In the genomic region with DNA sequence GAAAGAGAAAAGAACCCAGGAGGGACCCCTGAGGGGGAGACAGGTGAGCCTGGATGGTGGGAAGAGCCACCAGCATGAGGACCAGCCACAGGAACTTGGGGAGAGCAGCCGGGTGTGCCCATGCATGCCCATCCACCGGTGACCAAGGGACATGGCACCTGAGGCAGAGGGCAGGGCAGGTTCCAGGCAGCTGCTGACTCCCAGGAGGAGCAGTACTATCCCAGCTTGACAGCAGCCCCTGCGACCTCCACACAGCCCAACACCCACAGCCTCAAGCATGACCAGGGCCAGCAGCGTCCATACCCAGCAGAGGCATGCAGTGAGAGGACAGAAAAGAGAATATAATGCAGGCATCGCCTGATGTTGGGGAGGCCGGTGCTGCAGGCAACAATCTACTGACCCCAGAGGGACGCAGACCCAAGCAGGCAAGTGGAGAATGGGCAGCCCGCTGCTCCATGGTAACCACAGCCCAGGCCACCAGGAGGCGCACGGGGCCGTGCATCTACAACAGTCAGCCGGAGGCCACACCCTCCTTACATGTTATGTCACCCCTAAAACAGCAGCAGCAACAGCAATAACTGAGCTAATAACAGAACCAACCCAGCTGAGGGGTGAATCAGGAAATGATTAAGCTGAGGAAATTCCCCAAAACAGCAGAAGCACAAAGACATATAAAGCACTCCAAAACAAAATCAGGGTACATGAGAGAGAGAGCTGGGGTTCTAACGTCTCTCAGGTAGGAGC, we compare ENCODE assay signal across 1 cellular context.
TF ChIP-seq lines count a peak whose summit lies in the region.

No MANE protein-coding gene starts in this region.

TF ChIP-seq in HepG2, 621 proteins besides CTCF, POLR2A, EP300 and RAD21 (continued from another document and continues in another):
- TF ChIP-seq, protein P1, sequence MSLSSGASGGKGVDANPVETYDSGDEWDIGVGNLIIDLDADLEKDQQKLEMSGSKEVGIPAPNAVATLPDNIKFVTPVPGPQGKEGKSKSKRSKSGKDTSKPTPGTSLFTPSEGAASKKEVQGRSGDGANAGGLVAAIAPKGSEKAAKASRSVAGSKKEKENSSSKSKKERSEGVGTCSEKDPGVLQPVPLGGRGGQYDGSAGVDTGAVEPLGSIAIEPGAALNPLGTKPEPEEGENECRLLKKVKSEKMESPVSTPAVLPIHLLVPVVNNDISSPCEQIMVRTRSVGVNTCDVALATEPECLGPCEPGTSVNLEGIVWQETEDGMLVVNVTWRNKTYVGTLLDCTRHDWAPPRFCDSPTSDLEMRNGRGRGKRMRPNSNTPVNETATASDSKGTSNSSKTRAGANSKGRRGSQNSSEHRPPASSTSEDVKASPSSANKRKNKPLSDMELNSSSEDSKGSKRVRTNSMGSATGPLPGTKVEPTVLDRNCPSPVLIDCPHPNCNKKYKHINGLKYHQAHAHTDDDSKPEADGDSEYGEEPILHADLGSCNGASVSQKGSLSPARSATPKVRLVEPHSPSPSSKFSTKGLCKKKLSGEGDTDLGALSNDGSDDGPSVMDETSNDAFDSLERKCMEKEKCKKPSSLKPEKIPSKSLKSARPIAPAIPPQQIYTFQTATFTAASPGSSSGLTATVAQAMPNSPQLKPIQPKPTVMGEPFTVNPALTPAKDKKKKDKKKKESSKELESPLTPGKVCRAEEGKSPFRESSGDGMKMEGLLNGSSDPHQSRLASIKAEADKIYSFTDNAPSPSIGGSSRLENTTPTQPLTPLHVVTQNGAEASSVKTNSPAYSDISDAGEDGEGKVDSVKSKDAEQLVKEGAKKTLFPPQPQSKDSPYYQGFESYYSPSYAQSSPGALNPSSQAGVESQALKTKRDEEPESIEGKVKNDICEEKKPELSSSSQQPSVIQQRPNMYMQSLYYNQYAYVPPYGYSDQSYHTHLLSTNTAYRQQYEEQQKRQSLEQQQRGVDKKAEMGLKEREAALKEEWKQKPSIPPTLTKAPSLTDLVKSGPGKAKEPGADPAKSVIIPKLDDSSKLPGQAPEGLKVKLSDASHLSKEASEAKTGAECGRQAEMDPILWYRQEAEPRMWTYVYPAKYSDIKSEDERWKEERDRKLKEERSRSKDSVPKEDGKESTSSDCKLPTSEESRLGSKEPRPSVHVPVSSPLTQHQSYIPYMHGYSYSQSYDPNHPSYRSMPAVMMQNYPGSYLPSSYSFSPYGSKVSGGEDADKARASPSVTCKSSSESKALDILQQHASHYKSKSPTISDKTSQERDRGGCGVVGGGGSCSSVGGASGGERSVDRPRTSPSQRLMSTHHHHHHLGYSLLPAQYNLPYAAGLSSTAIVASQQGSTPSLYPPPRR (CRISPR knock-in tag; IDR thresholded peaks at IDR 0.05; ENCODE audit: borderline replicate concordance) = no peak
- no peak for TF ChIP-seq MEIS2 (CRISPR knock-in tag; IDR thresholded peaks at IDR 0.05)
- TF ChIP-seq, protein P2, sequence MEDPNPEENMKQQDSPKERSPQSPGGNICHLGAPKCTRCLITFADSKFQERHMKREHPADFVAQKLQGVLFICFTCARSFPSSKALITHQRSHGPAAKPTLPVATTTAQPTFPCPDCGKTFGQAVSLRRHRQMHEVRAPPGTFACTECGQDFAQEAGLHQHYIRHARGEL (CRISPR knock-in tag; IDR thresholded peaks at IDR 0.05) = no peak
- peak; percentile 64; the same call in 1 of the 2 replicates for TF ChIP-seq ZNF891 (CRISPR knock-in tag; IDR thresholded peaks at IDR 0.05)
- TF ChIP-seq, protein P3, sequence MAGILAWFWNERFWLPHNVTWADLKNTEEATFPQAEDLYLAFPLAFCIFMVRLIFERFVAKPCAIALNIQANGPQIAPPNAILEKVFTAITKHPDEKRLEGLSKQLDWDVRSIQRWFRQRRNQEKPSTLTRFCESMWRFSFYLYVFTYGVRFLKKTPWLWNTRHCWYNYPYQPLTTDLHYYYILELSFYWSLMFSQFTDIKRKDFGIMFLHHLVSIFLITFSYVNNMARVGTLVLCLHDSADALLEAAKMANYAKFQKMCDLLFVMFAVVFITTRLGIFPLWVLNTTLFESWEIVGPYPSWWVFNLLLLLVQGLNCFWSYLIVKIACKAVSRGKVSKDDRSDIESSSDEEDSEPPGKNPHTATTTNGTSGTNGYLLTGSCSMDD (CRISPR knock-in tag; IDR thresholded peaks at IDR 0.05) = no peak
- TF ChIP-seq FOSL2 (CRISPR knock-in tag; IDR thresholded peaks at IDR 0.05) = peak; percentile 68
- peak; percentile 64 for TF ChIP-seq TEAD3 (CRISPR knock-in tag; optimal IDR thresholded peaks at IDR 0.05; ENCODE audit: borderline replicate concordance)
- TF ChIP-seq ZKSCAN1 (IDR thresholded peaks at IDR 0.05; ENCODE audit: low read length) = no peak
- TF ChIP-seq, protein P4, sequence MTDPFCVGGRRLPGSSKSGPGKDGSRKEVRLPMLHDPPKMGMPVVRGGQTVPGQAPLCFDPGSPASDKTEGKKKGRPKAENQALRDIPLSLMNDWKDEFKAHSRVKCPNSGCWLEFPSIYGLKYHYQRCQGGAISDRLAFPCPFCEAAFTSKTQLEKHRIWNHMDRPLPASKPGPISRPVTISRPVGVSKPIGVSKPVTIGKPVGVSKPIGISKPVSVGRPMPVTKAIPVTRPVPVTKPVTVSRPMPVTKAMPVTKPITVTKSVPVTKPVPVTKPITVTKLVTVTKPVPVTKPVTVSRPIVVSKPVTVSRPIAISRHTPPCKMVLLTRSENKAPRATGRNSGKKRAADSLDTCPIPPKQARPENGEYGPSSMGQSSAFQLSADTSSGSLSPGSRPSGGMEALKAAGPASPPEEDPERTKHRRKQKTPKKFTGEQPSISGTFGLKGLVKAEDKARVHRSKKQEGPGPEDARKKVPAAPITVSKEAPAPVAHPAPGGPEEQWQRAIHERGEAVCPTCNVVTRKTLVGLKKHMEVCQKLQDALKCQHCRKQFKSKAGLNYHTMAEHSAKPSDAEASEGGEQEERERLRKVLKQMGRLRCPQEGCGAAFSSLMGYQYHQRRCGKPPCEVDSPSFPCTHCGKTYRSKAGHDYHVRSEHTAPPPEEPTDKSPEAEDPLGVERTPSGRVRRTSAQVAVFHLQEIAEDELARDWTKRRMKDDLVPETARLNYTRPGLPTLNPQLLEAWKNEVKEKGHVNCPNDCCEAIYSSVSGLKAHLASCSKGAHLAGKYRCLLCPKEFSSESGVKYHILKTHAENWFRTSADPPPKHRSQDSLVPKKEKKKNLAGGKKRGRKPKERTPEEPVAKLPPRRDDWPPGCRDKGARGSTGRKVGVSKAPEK (CRISPR knock-in tag; IDR thresholded peaks at IDR 0.05; ENCODE audit: borderline replicate concordance) = no peak
- TF ChIP-seq MEIS1 (CRISPR knock-in tag; IDR thresholded peaks at IDR 0.05; ENCODE audit: borderline replicate concordance) = no peak
- TF ChIP-seq ZNF251 (CRISPR knock-in tag; IDR thresholded peaks at IDR 0.05) = no peak
- no peak for TF ChIP-seq HNRNPH1 (optimal IDR thresholded peaks at IDR 0.05; ENCODE audit: low read depth, low read length)
- TF ChIP-seq, protein P5, sequence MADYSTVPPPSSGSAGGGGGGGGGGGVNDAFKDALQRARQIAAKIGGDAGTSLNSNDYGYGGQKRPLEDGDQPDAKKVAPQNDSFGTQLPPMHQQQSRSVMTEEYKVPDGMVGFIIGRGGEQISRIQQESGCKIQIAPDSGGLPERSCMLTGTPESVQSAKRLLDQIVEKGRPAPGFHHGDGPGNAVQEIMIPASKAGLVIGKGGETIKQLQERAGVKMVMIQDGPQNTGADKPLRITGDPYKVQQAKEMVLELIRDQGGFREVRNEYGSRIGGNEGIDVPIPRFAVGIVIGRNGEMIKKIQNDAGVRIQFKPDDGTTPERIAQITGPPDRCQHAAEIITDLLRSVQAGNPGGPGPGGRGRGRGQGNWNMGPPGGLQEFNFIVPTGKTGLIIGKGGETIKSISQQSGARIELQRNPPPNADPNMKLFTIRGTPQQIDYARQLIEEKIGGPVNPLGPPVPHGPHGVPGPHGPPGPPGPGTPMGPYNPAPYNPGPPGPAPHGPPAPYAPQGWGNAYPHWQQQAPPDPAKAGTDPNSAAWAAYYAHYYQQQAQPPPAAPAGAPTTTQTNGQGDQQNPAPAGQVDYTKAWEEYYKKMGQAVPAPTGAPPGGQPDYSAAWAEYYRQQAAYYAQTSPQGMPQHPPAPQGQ (CRISPR knock-in tag; IDR thresholded peaks at IDR 0.05; ENCODE audit: borderline replicate concordance) = no peak
- no peak for TF ChIP-seq SALL2 (CRISPR knock-in tag; IDR thresholded peaks at IDR 0.05)
- TF ChIP-seq ZNF256 (CRISPR knock-in tag; conservative IDR thresholded peaks at IDR 0.05) = no peak
- peak; percentile 53; the same call in 1 of the 2 replicates for TF ChIP-seq TFAP4 (IDR thresholded peaks at IDR 0.05; ENCODE audit: borderline replicate concordance, low read depth)
- TF ChIP-seq ZMYM2 (CRISPR knock-in tag; IDR thresholded peaks at IDR 0.05) = no peak
- TF ChIP-seq, protein P6, sequence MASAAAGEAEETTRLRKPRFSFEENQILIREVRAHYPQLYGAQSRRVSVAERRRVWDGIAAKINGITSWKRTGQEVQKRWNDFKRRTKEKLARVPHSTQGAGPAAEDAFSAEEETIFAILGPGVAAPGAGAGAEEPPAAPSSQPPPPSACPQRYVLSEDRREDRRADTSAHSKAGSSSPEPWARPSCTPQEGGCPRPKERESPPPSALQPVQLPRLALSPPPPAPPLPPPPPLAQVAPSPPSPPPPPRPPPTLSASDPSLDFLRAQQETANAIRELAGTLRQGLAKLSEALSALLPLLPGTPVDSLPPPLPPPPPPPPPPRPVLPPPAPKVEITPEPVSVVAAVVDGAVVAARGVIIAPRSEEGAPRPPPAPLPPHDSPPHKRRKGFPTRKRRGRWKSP (CRISPR knock-in tag; IDR thresholded peaks at IDR 0.05) = no peak
- TF ChIP-seq ZNF878 (CRISPR knock-in tag; IDR thresholded peaks at IDR 0.05) = no peak
- peak; percentile 32; the same call in 1 of the 2 replicates for TF ChIP-seq ZBTB20 (CRISPR knock-in tag; IDR thresholded peaks at IDR 0.05; ENCODE audit: borderline replicate concordance, low read depth)
- peak; percentile 59 for TF ChIP-seq ZNF687 (CRISPR knock-in tag; IDR thresholded peaks at IDR 0.05)
- no peak for TF ChIP-seq DMAP1 (CRISPR knock-in tag; IDR thresholded peaks at IDR 0.05)
- TF ChIP-seq ZNF331 (CRISPR knock-in tag; IDR thresholded peaks at IDR 0.05) = 0 out of 2 replicates have a peak, but pooled peaks have one; percentile 10
- TF ChIP-seq HMG20A (CRISPR knock-in tag; IDR thresholded peaks at IDR 0.05; ENCODE audit: borderline replicate concordance) = no peak
- TF ChIP-seq WIZ (CRISPR knock-in tag; IDR thresholded peaks at IDR 0.05) = no peak
- TF ChIP-seq ZNF496 (CRISPR knock-in tag; IDR thresholded peaks at IDR 0.05; ENCODE audit: insufficient replicate concordance) = no peak
- peak; percentile 77; the same call in 1 of the 2 replicates for TF ChIP-seq KDM2A (CRISPR knock-in tag; IDR thresholded peaks at IDR 0.05; ENCODE audit: borderline replicate concordance, low read depth)
- no peak for TF ChIP-seq ZBTB3 (CRISPR knock-in tag; IDR thresholded peaks at IDR 0.05; ENCODE audit: borderline replicate concordance, low read depth)
- no peak for TF ChIP-seq HNF4G (IDR thresholded peaks at IDR 0.05; ENCODE audit: borderline replicate concordance, low read depth, low read length)
- TF ChIP-seq HNF4G (CRISPR knock-in tag; IDR thresholded peaks at IDR 0.05; ENCODE audit: borderline replicate concordance, low read depth) = peak; percentile 50; the same call in 1 of the 2 replicates
- TF ChIP-seq SMAD1 (CRISPR knock-in tag; IDR thresholded peaks at IDR 0.05; ENCODE audit: borderline replicate concordance, low read depth) = no peak
- TF ChIP-seq ZNF160 (CRISPR knock-in tag; IDR thresholded peaks at IDR 0.05) = no peak
- 0 out of 2 replicates have a peak, but pooled peaks have one; percentile 36 for TF ChIP-seq ZNF350 (CRISPR knock-in tag; IDR thresholded peaks at IDR 0.05; ENCODE audit: borderline replicate concordance, low read depth)
- peak; percentile 93 for TF ChIP-seq STAG1 (CRISPR knock-in tag; IDR thresholded peaks at IDR 0.05)
- peak; percentile 67 for TF ChIP-seq JARID2 (CRISPR knock-in tag; IDR thresholded peaks at IDR 0.05; ENCODE audit: insufficient replicate concordance)
- TF ChIP-seq XRCC5 (optimal IDR thresholded peaks at IDR 0.05; ENCODE audit: low read length) = peak; percentile 75
- TF ChIP-seq RXRB (CRISPR knock-in tag; IDR thresholded peaks at IDR 0.05; ENCODE audit: borderline replicate concordance) = peak; percentile 44; the same call in 1 of the 2 replicates
- TF ChIP-seq ZNF292 (CRISPR knock-in tag; IDR thresholded peaks at IDR 0.05; ENCODE audit: borderline replicate concordance, low read depth) = no peak
- TF ChIP-seq MAZ (IDR thresholded peaks at IDR 0.05; ENCODE audit: borderline replicate concordance, low read depth, low read length) = no peak
- 0 out of 2 replicates have a peak, but pooled peaks have one; percentile 34 for TF ChIP-seq MAZ (CRISPR knock-in tag; IDR thresholded peaks at IDR 0.05; ENCODE audit: low read depth)
